In the genomic region with DNA sequence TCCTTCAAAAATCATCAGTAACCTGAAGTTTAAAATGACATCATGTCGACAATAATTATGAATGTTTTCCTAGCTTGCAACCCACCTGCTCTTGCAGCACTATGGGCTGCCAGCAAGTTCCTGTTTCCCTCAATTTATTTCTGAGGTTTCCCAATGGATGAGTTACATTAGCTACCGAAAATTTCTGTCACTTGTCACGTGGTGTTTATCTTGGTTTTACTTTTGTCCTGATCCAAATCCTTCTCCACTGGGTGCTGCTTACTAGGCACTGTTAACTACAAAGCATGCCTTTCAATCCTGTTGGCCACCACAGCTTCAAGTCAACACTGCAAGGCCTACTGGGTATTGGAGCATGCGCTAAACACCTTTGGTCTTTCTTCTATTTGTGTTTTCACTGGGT, we compare ENCODE assay signal across 16 cellular contexts. TPM values are rescaled to one million over a fixed set of nuclear protein-coding genes. Genes with fewer than 3 reads are reported as not detected.
DNase-seq lines count a peak whose midpoint lies in the region; ATAC-seq and TF ChIP-seq lines count a peak whose summit lies in the region.
"Had no signal": no experiment of that assay in that cellular context is flagged by ENCODE, and none has a peak within 500 bp of the region (broad histone marks: within the 10 kb centered on the region; RNA-seq: fewer than 3 reads in every experiment).

No MANE protein-coding gene starts in this region.

- peak overlapping the region; percentile 100 for H3K27ac Mint-ChIP-seq in stimulated activated naive CD8-positive, alpha-beta T cell treated with anti-CD3 and anti-CD28 coated beads, Interleukin-15, Interleukin-2, amounts not matched to agents 100 ng/mL and 50 ng/mL, for 24 hours
- H3K27ac Mint-ChIP-seq in activated naive CD8-positive, alpha-beta T cell treated with anti-CD3 and anti-CD28 coated beads, Interleukin-2, amount 10 ng/mL, durations not matched to agents 7 days and 5 days: peak overlapping the region; percentile 98
- H3K27ac Mint-ChIP-seq in GM23338: no peak overlapping the region

- no peaks in the 10 kb centered on the region for H3K79me2 ChIP-seq in GM23338 (replicated peaks; ENCODE audit: insufficient read depth)

- no peak for ATAC-seq in stimulated activated naive CD8-positive, alpha-beta T cell treated with anti-CD3 and anti-CD28 coated beads, Interleukin-15, Interleukin-2, amounts not matched to agents 100 U/mL and 50 U/mL, for 24 hours
- no peak for ATAC-seq in activated naive CD8-positive, alpha-beta T cell treated with anti-CD3 and anti-CD28 coated beads, Interleukin-2, amount 10 ng/mL, durations not matched to agents 7 days and 5 days (ENCODE audit: low read depth)
- ATAC-seq in GM23338: no peak

- no peak overlapping the region for H2AFZ ChIP-seq in GM23338

- no peak overlapping the region for H3K4me3 ChIP-seq in mucosa of rectum (ENCODE audit: low read length in 2 of 2)
- no peak overlapping the region for H3K4me3 ChIP-seq in GM23338
- H3K4me3 ChIP-seq: pancreas had no signal

- H3K4me1 Mint-ChIP-seq in stimulated activated naive CD8-positive, alpha-beta T cell treated with anti-CD3 and anti-CD28 coated beads, Interleukin-15, Interleukin-2, amounts not matched to agents 100 ng/mL and 50 ng/mL, for 24 hours (ENCODE audit: low read depth): peaks cover 96% of the 10 kb centered on the region
- H3K4me1 Mint-ChIP-seq in activated naive CD8-positive, alpha-beta T cell treated with anti-CD3 and anti-CD28 coated beads, Interleukin-2, amount 10 ng/mL, durations not matched to agents 7 days and 5 days: peaks cover 72% of the 10 kb centered on the region
- H3K4me1 Mint-ChIP-seq in GM23338: peaks cover 10% of the 10 kb centered on the region

- H3K9me3 ChIP-seq in mucosa of rectum (ENCODE audit: control insufficient read depth in 2 of 2, low read length in 2 of 2): no peaks in the 10 kb centered on the region
- H3K9me3 ChIP-seq: pancreas had no signal

- H3K4me2 ChIP-seq in GM23338: no peak overlapping the region

- TF ChIP-seq CTCF in GM23338 (conservative IDR thresholded peaks at IDR 0.05; ENCODE audit: low read depth in 2 of 2): no peak

- H3K27me3 ChIP-seq in mucosa of rectum (ENCODE audit: control insufficient read depth in 2 of 2, insufficient read depth in 2 of 2, low read length in 2 of 2) (no peaks in the 10 kb centered on the region), GM23338 (ENCODE audit: insufficient read depth) (no peaks in the 10 kb centered on the region)
- H3K27me3 ChIP-seq: pancreas had no signal

- POLR2A ChIA-PET in activated naive CD8-positive, alpha-beta T cell treated with anti-CD3 and anti-CD28 coated beads, Interleukin-2, amount 10 ng/mL, durations not matched to agents 7 days and 5 days (lab: Charles Lee): interaction anchor here (1.0 to 3.9 kb wide), 20 partner anchors 11 to 273 kb away, joined by 3 to 58 read pairs (median 6); a partner anchor contains a TSS

- H3K4me1 ChIP-seq in mucosa of rectum (ENCODE audit: control insufficient read depth in 2 of 2, insufficient read depth in 2 of 2, low read length in 2 of 2): peaks cover 3 to 5% of the 10 kb centered on the region in 2 donors
- H3K4me1 ChIP-seq in GM23338 (ENCODE audit: insufficient read depth): no peaks in the 10 kb centered on the region
- H3K4me1 ChIP-seq: pancreas had no signal

- H3K9me3 Mint-ChIP-seq in stimulated activated naive CD8-positive, alpha-beta T cell treated with anti-CD3 and anti-CD28 coated beads, Interleukin-15, Interleukin-2, amounts not matched to agents 100 ng/mL and 50 ng/mL, for 24 hours: no peaks in the 10 kb centered on the region
- H3K9me3 Mint-ChIP-seq in activated naive CD8-positive, alpha-beta T cell treated with anti-CD3 and anti-CD28 coated beads, Interleukin-2, amount 10 ng/mL, durations not matched to agents 7 days and 5 days: no peaks in the 10 kb centered on the region
- H3K9me3 Mint-ChIP-seq in GM23338: no peaks in the 10 kb centered on the region

- H4K20me1 ChIP-seq in GM23338 (replicated peaks; ENCODE audit: insufficient read depth): no peaks in the 10 kb centered on the region

- no peaks in the 10 kb centered on the region for H3K27me3 Mint-ChIP-seq in stimulated activated naive CD8-positive, alpha-beta T cell treated with anti-CD3 and anti-CD28 coated beads, Interleukin-15, Interleukin-2, amounts not matched to agents 100 ng/mL and 50 ng/mL, for 24 hours
- H3K27me3 Mint-ChIP-seq in activated naive CD8-positive, alpha-beta T cell treated with anti-CD3 and anti-CD28 coated beads, Interleukin-2, amount 10 ng/mL, durations not matched to agents 7 days and 5 days: no peaks in the 10 kb centered on the region
- H3K27me3 Mint-ChIP-seq in GM23338 (ENCODE audit: insufficient read depth, low read depth, poor library complexity): peaks cover 4% of the 10 kb centered on the region

- peaks cover 19% of the 10 kb centered on the region for H3K36me3 Mint-ChIP-seq in stimulated activated naive CD8-positive, alpha-beta T cell treated with anti-CD3 and anti-CD28 coated beads, Interleukin-15, Interleukin-2, amounts not matched to agents 100 ng/mL and 50 ng/mL, for 24 hours (ENCODE audit: low read depth)
- H3K36me3 Mint-ChIP-seq in activated naive CD8-positive, alpha-beta T cell treated with anti-CD3 and anti-CD28 coated beads, Interleukin-2, amount 10 ng/mL, durations not matched to agents 7 days and 5 days: peaks cover 33% of the 10 kb centered on the region
- H3K36me3 Mint-ChIP-seq in GM23338 (ENCODE audit: low read depth): no peaks in the 10 kb centered on the region

- peaks cover 21% of the 10 kb centered on the region for H3K9me2 ChIP-seq in GM23338 (ENCODE audit: insufficient read depth)

- H3K27ac ChIP-seq in mucosa of rectum (ENCODE audit: low read depth in 2 of 2, low read length in 2 of 2) (peak overlapping the region; percentile 59 to 76), GM23338 (ENCODE audit: low read depth) (no peak overlapping the region)

- H3K4me3 Mint-ChIP-seq in stimulated activated naive CD8-positive, alpha-beta T cell treated with anti-CD3 and anti-CD28 coated beads, Interleukin-15, Interleukin-2, amounts not matched to agents 100 ng/mL and 50 ng/mL, for 24 hours: peak overlapping the region; percentile 82
- peak overlapping the region; percentile 84 for H3K4me3 Mint-ChIP-seq in activated naive CD8-positive, alpha-beta T cell treated with anti-CD3 and anti-CD28 coated beads, Interleukin-2, amount 10 ng/mL, durations not matched to agents 7 days and 5 days
- H3K4me3 Mint-ChIP-seq in GM23338: no peak overlapping the region

- DNase-seq in stimulated activated naive CD8-positive, alpha-beta T cell treated with anti-CD3 and anti-CD28 coated beads, Interleukin-15, Interleukin-2, amounts not matched to agents 100 U/mL and 50 U/mL, for 24 hours: no peak
- DNase-seq in activated naive CD8-positive, alpha-beta T cell treated with anti-CD3 and anti-CD28 coated beads, Interleukin-2, amount 10 ng/mL, durations not matched to agents 7 days and 5 days: no peak
- no peak for DNase-seq in occipital lobe (lab: John Stamatoyannopoulos, UW)
- DNase-seq in GM23338 (ENCODE audit: low spot score): no peak
- no peak for DNase-seq in stimulated activated CD4-positive, alpha-beta T cell treated with anti-CD3 and anti-CD28 coated beads, Interleukin-2, amount 100 ng/mL, for 48 hours
- DNase-seq in stimulated activated CD4-positive, alpha-beta T cell treated with anti-CD3 and anti-CD28 coated beads, Interleukin-4, amount 100 ng/mL, for 1 hour: no peak
- DNase-seq: EL, NCI-H2029, NCI-H69, pancreas had no signal

- H3K9ac ChIP-seq in mucosa of rectum (ENCODE audit: low read depth in 1 of 2, low read length in 2 of 2): no peak overlapping the region

- H3F3A ChIP-seq in GM23338 (replicated peaks; ENCODE audit: low read depth): no peaks in the 10 kb centered on the region

- H3K36me3 ChIP-seq in mucosa of rectum (ENCODE audit: control insufficient read depth in 2 of 2, insufficient read depth in 2 of 2, low read length in 2 of 2) (no peaks in the 10 kb centered on the region), GM23338 (ENCODE audit: insufficient read depth) (no peaks in the 10 kb centered on the region)
- H3K36me3 ChIP-seq: pancreas had no signal

RNA-seq across cellular contexts. Expression of a gene that starts 31.5 kb away (rescaled TPM):
- 10 to 100 TPM; 29.2 to 31.0 TPM for total RNA-seq in activated naive CD8-positive, alpha-beta T cell treated with anti-CD3 and anti-CD28 coated beads, Interleukin-2, amount 10 ng/mL, durations not matched to agents 7 days and 5 days
- total RNA-seq in occipital lobe: 2.8 TPM
- total RNA-seq in GM23338 (2014; rRNA removed; shearing (Covaris generic)): not detected in 2 replicates
- 0.06 TPM in 1 of 2 replicates, not detected in the other for polyA plus RNA-seq in GM23338 (2016; fragmentation: Nextera tagmentation; extraction: Ambion mirVana)
- total RNA-seq: chondrocyte, HT-29, MCF 10A had no signal
- polyA plus RNA-seq: fibroblast of lung had no signal

RNA-seq across cellular contexts. Expression of a gene that starts 32.7 kb away (rescaled TPM):
- 100 to 1,000 TPM; 203 to 212 TPM for total RNA-seq in activated naive CD8-positive, alpha-beta T cell treated with anti-CD3 and anti-CD28 coated beads, Interleukin-2, amount 10 ng/mL, durations not matched to agents 7 days and 5 days
- 2.7 TPM for total RNA-seq in occipital lobe
- total RNA-seq in GM23338 (2014; rRNA removed; shearing (Covaris generic)): not detected in 2 replicates
- polyA plus RNA-seq in GM23338 (2016; fragmentation: Nextera tagmentation; extraction: Ambion mirVana): not detected in 2 replicates
- total RNA-seq: chondrocyte, fibroblast of lung, HT-29, MCF 10A had no signal
- polyA plus RNA-seq: fibroblast of lung had no signal

Comparison
In these comparisons a context has a peak if more than half of its experiments do, and no peak if none do; other contexts are left out.
1. RNA of a gene that starts 32.7 kb away (total RNA-seq): 203 to 212 TPM in activated naive CD8-positive, alpha-beta T cell treated with anti-CD3 and anti-CD28 coated beads, Interleukin-2, amount 10 ng/mL, durations not matched to agents 7 days and 5 days; 2.7 TPM in occipital lobe (single experiment) and not detected in GM23338; every median in the first group is over 10 times any median in the second.